10 cellular contexts compared by ENCODE assay signal in genomic region chrX:19535481-19535880, GRCh38. TPM values are rescaled to one million over a fixed set of nuclear protein-coding genes. Genes with fewer than 3 reads are reported as not detected.
DNase-seq lines count a peak whose midpoint lies in the region; ATAC-seq and TF ChIP-seq lines count a peak whose summit lies in the region.
"Had no signal": no experiment of that assay in that cellular context is flagged by ENCODE, and none has a peak within 500 bp of the region (broad histone marks: within the 10 kb centered on the region; RNA-seq: fewer than 3 reads in every experiment).

No MANE protein-coding gene starts in this region.

- peaks cover under 1% of the 10 kb centered on the region for H3K9me3 Mint-ChIP-seq in osteocyte (ENCODE audit: unreplicated experiment)

- no peak overlapping the region for H3K27ac Mint-ChIP-seq in osteocyte (ENCODE audit: unreplicated experiment)

- no peak for ATAC-seq in HG03025 (IDR thresholded peaks at IDR 0.05; ENCODE audit: low FRiP score, unreplicated experiment)
- ATAC-seq: left cardiac atrium had no signal

- no peak overlapping the region for H3K4me3 ChIP-seq in NB4 (ENCODE audit: low read depth, low read length)
- H3K4me3 ChIP-seq: BLaER1 treated with 17β-estradiol and CSF1 and Interleukin-3, amounts not matched to agents 10 nM and 100 nM had no signal

- DNase-seq in NCI-H1417 (lab: John Stamatoyannopoulos, UW) (peak; percentile 21 to 64 (median 24)), NCI-H1417 treated with DMSO at 0.1 percent for 48 hours (lab: John Stamatoyannopoulos, UW) (no peak), NB4 (ENCODE audit: low read depth) (peak; percentile 25), dermis blood vessel endothelial cell (peak; percentile 32), osteocyte (ENCODE audit: extremely low spot score, unreplicated experiment) (peak; percentile 10), mesenteric fat pad (ENCODE audit: low spot score) (no peak)
- no peak for DNase-seq in stimulated activated CD4-positive, alpha-beta T cell treated with anti-CD3 and anti-CD28 coated beads, Interleukin-2, amount 100 ng/mL, for 24 hours
- DNase-seq: left cardiac atrium had no signal

- TF ChIP-seq CTCF in NB4 (IDR thresholded peaks at IDR 0.05; ENCODE audit: low read depth, low read length) = peak; percentile 19
- peak; percentile 44 for TF ChIP-seq CTCF in osteocyte (IDR thresholded peaks at IDR 0.05)

- peaks cover 10% of the 10 kb centered on the region for H3K36me3 Mint-ChIP-seq in osteocyte (ENCODE audit: unreplicated experiment)

- no peaks in the 10 kb centered on the region for H3K27me3 Mint-ChIP-seq in osteocyte (ENCODE audit: unreplicated experiment)

- no peaks in the 10 kb centered on the region for H3K4me1 Mint-ChIP-seq in osteocyte (ENCODE audit: unreplicated experiment)

- TF ChIP-seq POLR2A in NB4 (IDR thresholded peaks at IDR 0.05; ENCODE audit: extremely low read depth, insufficient read length) = no peak

- no peak overlapping the region for H3K4me3 Mint-ChIP-seq in osteocyte (ENCODE audit: unreplicated experiment)

RNA-seq across cellular contexts. Expression of gene MAP3K15, which starts 20.2 kb away (rescaled TPM):
- 0.09 and 0.17 TPM in 2 replicates for total RNA-seq in dermis blood vessel endothelial cell
- 0.68 TPM in 1 of 2 replicates, not detected in the other for total RNA-seq in osteocyte
- total RNA-seq in mesenteric fat pad = 0.10 TPM

Comparison
In these comparisons a context has a peak if more than half of its experiments do, and no peak if none do; other contexts are left out.
1. DNase-seq: peak in NCI-H1417 (3 of 3), NB4 (single experiment), dermis blood vessel endothelial cell (single experiment) and osteocyte (single experiment); none in NCI-H1417 treated with DMSO at 0.1 percent for 48 hours (single experiment), mesenteric fat pad (single experiment) and stimulated activated CD4-positive, alpha-beta T cell treated with anti-CD3 and anti-CD28 coated beads, Interleukin-2, amount 100 ng/mL, for 24 hours (0 of 2).